Comparison of ENCODE assay signal across 28 cellular contexts in genomic region chr7:141427134-141427533, GRCh38.
"Had no signal": no experiment of that assay in that cellular context is flagged by ENCODE, and none has a peak within 500 bp of the region (broad histone marks: within the 10 kb centered on the region; RNA-seq: fewer than 3 reads in every experiment).

No MANE protein-coding gene starts in this region.

- H3K27me3 ChIP-seq: colonic mucosa, dorsolateral prefrontal cortex, esophagus muscularis mucosa, esophagus squamous epithelium, foreskin keratinocyte, gastrocnemius medialis, gastroesophageal sphincter, heart left ventricle, heart right ventricle had no signal

- DNase-seq: colonic mucosa; cortex of kidney; dermis blood vessel endothelial cell; dorsolateral prefrontal cortex; effector CD4-positive, alpha-beta T cell; effector CD8-positive, alpha-beta T cell; effector memory CD4-positive, alpha-beta T cell; effector memory CD8-positive, alpha-beta T cell; endodermal cell; erythroblast; esophagus squamous epithelium; foreskin fibroblast; foreskin keratinocyte; foreskin melanocyte; gastrocnemius medialis; glutamatergic neuron; head of caudate nucleus; heart left ventricle; heart right ventricle had no signal

- H3K4me1 ChIP-seq: colonic mucosa, esophagus muscularis mucosa, esophagus squamous epithelium, foreskin keratinocyte, gastrocnemius medialis, gastroesophageal sphincter had no signal

- H3K4me3 Mint-ChIP-seq: dendritic cell treated with granulocyte-macrophage colony-stimulating factor and Interleukin-4, amounts not matched to agents 40 ng/mL and 50 ng/mL, for 4 days; effector memory CD8-positive, alpha-beta T cell; endodermal cell had no signal

- H3K9me3 ChIP-seq: colonic mucosa had no signal

- ATAC-seq: effector memory CD8-positive, alpha-beta T cell; esophagus mucosa; foreskin keratinocyte; gastrocnemius medialis; gastroesophageal sphincter; heart left ventricle; heart right ventricle had no signal

- H3K27ac ChIP-seq: colonic mucosa, coronary artery, dorsolateral prefrontal cortex, epithelial cell of prostate, esophagus muscularis mucosa, esophagus squamous epithelium, foreskin keratinocyte, gastrocnemius medialis, gastroesophageal sphincter, heart left ventricle, heart right ventricle had no signal

- H3K4me3 ChIP-seq: colonic mucosa, coronary artery, dorsolateral prefrontal cortex, esophagus muscularis mucosa, esophagus squamous epithelium, gastrocnemius medialis, gastroesophageal sphincter, heart left ventricle, heart right ventricle had no signal

- H3K36me3 ChIP-seq: colonic mucosa, esophagus muscularis mucosa, esophagus squamous epithelium, gastrocnemius medialis, gastroesophageal sphincter, heart left ventricle, heart right ventricle had no signal

- H3K27ac Mint-ChIP-seq: dendritic cell treated with granulocyte-macrophage colony-stimulating factor and Interleukin-4, amounts not matched to agents 40 ng/mL and 50 ng/mL, for 4 days; effector memory CD8-positive, alpha-beta T cell; endodermal cell had no signal

- FAIRE-seq: endometrium, endothelial cell of umbilical vein, frontal cortex had no signal
